ENCODE assay signal across 1 cellular context in genomic region chr22:30695871-30696655, GRCh38.
TF ChIP-seq lines count a peak whose summit lies in the region.

No MANE protein-coding gene starts in this region.

TF ChIP-seq in HCT116, 20 proteins besides CTCF, POLR2A, EP300 and RAD21 (continued from another document):
- TF ChIP-seq REST (IDR thresholded peaks at IDR 0.05; ENCODE audit: low read depth) (no peak), TCF7L2 (IDR thresholded peaks at IDR 0.05; ENCODE audit: borderline replicate concordance, extremely low read depth, insufficient read depth, insufficient read length) (no peak), EZH2 (IDR thresholded peaks at IDR 0.05) (no peak)
TF ChIP-seq in HCT116: peak in this region for 0.
